ENCODE assay signal across 11 cellular contexts in the genomic region with DNA sequence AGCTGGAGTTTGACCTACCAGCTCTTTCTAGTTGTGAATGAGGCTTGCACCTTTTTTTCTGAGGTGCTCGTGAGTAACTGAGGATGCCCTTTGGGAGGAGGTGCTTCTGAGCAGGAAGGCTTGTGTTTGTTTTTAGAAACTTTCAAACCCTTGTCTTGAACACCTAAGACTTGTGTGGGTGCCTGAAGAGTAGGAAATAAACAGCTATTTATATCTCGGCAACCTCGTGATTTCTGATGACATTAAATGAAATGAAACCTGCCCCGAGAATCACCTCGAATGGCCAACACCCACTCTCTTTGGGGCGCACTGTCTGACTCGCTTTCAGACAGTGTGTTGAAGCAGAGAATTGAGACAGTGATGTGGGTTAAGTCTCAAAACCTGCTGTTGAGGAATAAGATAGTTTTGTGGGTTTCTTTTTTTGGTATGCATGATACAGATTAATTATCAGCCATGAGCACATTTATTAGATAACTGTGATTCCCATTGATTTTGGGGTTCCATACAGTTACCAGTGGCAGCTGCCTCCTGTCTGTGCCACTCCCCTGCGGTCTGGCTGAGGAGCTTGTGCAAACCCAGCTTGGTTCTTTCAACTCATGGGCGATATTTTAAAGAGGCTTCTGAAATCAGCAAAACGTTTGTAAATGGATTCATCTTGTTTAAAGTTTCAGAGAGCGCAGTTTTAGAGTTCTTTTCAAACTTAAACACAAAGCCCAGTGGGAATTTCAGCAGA. TPM values are rescaled to one million over a fixed set of nuclear protein-coding genes. Genes with fewer than 3 reads are reported as not detected.
DNase-seq lines count a peak whose midpoint lies in the region; ATAC-seq, FAIRE-seq and TF ChIP-seq lines count a peak whose summit lies in the region.
"Had no signal": no experiment of that assay in that cellular context is flagged by ENCODE, and none has a peak within 500 bp of the region (broad histone marks: within the 10 kb centered on the region; RNA-seq: fewer than 3 reads in every experiment).

No MANE protein-coding gene starts in this region.

- TF ChIP-seq CTCF in SU-DHL-6 (IDR thresholded peaks at IDR 0.05; ENCODE audit: insufficient read depth, low read length, poor library complexity, severe bottlenecking) (no peak), mucosa of descending colon (IDR thresholded peaks at IDR 0.05) (no peak), colonic mucosa (IDR thresholded peaks at IDR 0.05) (no peak), mammary epithelial cell (conservative IDR thresholded peaks at IDR 0.05 in 1 of 2, IDR thresholded peaks at IDR 0.05 in 1 of 2; ENCODE audit: extremely low read depth in 1 of 2, insufficient read depth in 1 of 2, low read depth in 1 of 2, low read length in 2 of 2) (no peak), PC-9 (conservative IDR thresholded peaks at IDR 0.05) (no peak)

- H4K20me1 ChIP-seq in SU-DHL-6 (ENCODE audit: low read depth, low read length) (no peaks in the 10 kb centered on the region), mammary epithelial cell (ENCODE audit: insufficient read depth, low read length) (no peaks in the 10 kb centered on the region), PC-9 (ENCODE audit: insufficient read depth) (no peaks in the 10 kb centered on the region)

- H3F3A ChIP-seq in SU-DHL-6 (ENCODE audit: insufficient read depth) (no peaks in the 10 kb centered on the region), PC-9 (ENCODE audit: insufficient read depth, low read depth) (no peaks in the 10 kb centered on the region)

- H3K4me1 ChIP-seq in mucosa of descending colon (ENCODE audit: low read depth): peaks cover 2% of the 10 kb centered on the region
- H3K4me1 ChIP-seq in colonic mucosa: no peaks in the 10 kb centered on the region
- H3K4me1 ChIP-seq in mammary epithelial cell (ENCODE audit: insufficient read depth, low read length): no peaks in the 10 kb centered on the region
- H3K4me1 ChIP-seq in PC-9 (replicated peaks; ENCODE audit: insufficient read depth): no peaks in the 10 kb centered on the region
- H3K4me1 ChIP-seq: gastrocnemius medialis had no signal

- H3K27ac ChIP-seq in SU-DHL-6 (ENCODE audit: low read depth, low read length): no peak overlapping the region
- no peak overlapping the region for H3K27ac ChIP-seq in colonic mucosa
- H3K27ac ChIP-seq in mammary epithelial cell (ENCODE audit: insufficient read depth, low read depth, low read length): no peak overlapping the region
- no peak overlapping the region for H3K27ac ChIP-seq in PC-9
- H3K27ac ChIP-seq: gastrocnemius medialis had no signal

- FAIRE-seq in GM18507 (lab: Jason Lieb, UNC): peak; percentile 91
- FAIRE-seq: bronchial epithelial cell had no signal

- H3K36me3 ChIP-seq in SU-DHL-6 (ENCODE audit: low read length): peaks cover 12% of the 10 kb centered on the region
- H3K36me3 ChIP-seq in mucosa of descending colon (ENCODE audit: low read depth): no peaks in the 10 kb centered on the region
- H3K36me3 ChIP-seq in colonic mucosa: no peaks in the 10 kb centered on the region
- H3K36me3 ChIP-seq in mammary epithelial cell (ENCODE audit: insufficient read depth, low read length): no peaks in the 10 kb centered on the region
- H3K36me3 ChIP-seq in PC-9 (ENCODE audit: low read depth): no peaks in the 10 kb centered on the region
- H3K36me3 ChIP-seq: gastrocnemius medialis had no signal

- DNase-seq in GM18507 (ENCODE audit: extremely low spot score, insufficient read length, low read depth) (no peak), mucosa of descending colon (no peak), colonic mucosa (no peak), mammary epithelial cell (no peak), left lobe of liver (ENCODE audit: low spot score) (no peak), PC-9 (no peak)
- DNase-seq: gastrocnemius medialis, NCI-H2029 treated with DMSO at 0.1 percent for 48 hours had no signal

- CTCF ChIA-PET in mammary epithelial cell (lab: Charles Lee; ENCODE audit: low non-redundant PET) (no interaction called here), PC-9 (lab: Charles Lee) (no interaction called here)

- in situ Hi-C loops in mammary epithelial cell (cut with MboI; ENCODE audit: low sequenced_read_pairs in 2 of 2): no loop called here

- H3K9ac ChIP-seq in SU-DHL-6 (ENCODE audit: low read length) (no peak overlapping the region), colonic mucosa (ENCODE audit: low read depth in 2 of 2, low read length in 2 of 2) (no peak overlapping the region), mammary epithelial cell (ENCODE audit: insufficient read depth, low read length) (no peak overlapping the region)

- H3K4me2 ChIP-seq in SU-DHL-6 (ENCODE audit: low read depth, low read length, poor library complexity, severe bottlenecking) (peak overlapping the region; percentile 5), mammary epithelial cell (ENCODE audit: insufficient read depth, low read depth, low read length) (no peak overlapping the region), PC-9 (no peak overlapping the region)

- intact Hi-C loops in mucosa of descending colon (cut with DNase I, micrococcal nuclease): no loop called here
- intact Hi-C loops in colonic mucosa (cut with DNase I): no loop called here
- intact Hi-C loops in mammary epithelial cell (cut with micrococcal nuclease): no loop called here
- intact Hi-C loops in PC-9 (cut with micrococcal nuclease; ENCODE audit: unreplicated experiment): no loop called here

- dilution Hi-C loops in mammary epithelial cell (cut with HindIII; ENCODE audit: low sequenced_read_pairs): no loop called here

- H3K79me2 ChIP-seq in SU-DHL-6 (ENCODE audit: insufficient read depth, low read length) (no peaks in the 10 kb centered on the region), mammary epithelial cell (ENCODE audit: insufficient read depth, low read length) (no peaks in the 10 kb centered on the region), PC-9 (ENCODE audit: low read depth) (no peaks in the 10 kb centered on the region)

- ATAC-seq in GM21723 (IDR thresholded peaks at IDR 0.05; ENCODE audit: unreplicated experiment) (peak; percentile 61), mucosa of descending colon (peak; percentile 49), left lobe of liver (no peak)
- ATAC-seq: gastrocnemius medialis had no signal

- H3K9me3 ChIP-seq in SU-DHL-6 (ENCODE audit: insufficient read depth, low read length) (no peaks in the 10 kb centered on the region), mucosa of descending colon (no peaks in the 10 kb centered on the region), colonic mucosa (no peaks in the 10 kb centered on the region), mammary epithelial cell (replicated peaks; ENCODE audit: insufficient read depth, low read length) (peaks cover 18% of the 10 kb centered on the region), PC-9 (ENCODE audit: insufficient read depth, low read depth) (no peaks in the 10 kb centered on the region)
- H3K9me3 ChIP-seq: gastrocnemius medialis had no signal

- POLR2A ChIA-PET in PC-9 (lab: Charles Lee; ENCODE audit: unreplicated experiment): no interaction called here

- no peak overlapping the region for H3K4me3 ChIP-seq in SU-DHL-6 (ENCODE audit: insufficient read depth, low read length, poor library complexity, severe bottlenecking)
- H3K4me3 ChIP-seq in mucosa of descending colon: no peak overlapping the region
- no peak overlapping the region for H3K4me3 ChIP-seq in colonic mucosa
- no peak overlapping the region for H3K4me3 ChIP-seq in mammary epithelial cell (replicated peaks in 1 of 3; ENCODE audit: insufficient read depth in 1 of 3, low read depth in 2 of 3, low read length in 3 of 3)
- no peak overlapping the region for H3K4me3 ChIP-seq in PC-9
- H3K4me3 ChIP-seq: gastrocnemius medialis had no signal

- no peaks in the 10 kb centered on the region for H3K27me3 ChIP-seq in SU-DHL-6 (ENCODE audit: low read length)
- H3K27me3 ChIP-seq in colonic mucosa: peaks cover 3% of the 10 kb centered on the region
- H3K27me3 ChIP-seq in mammary epithelial cell (ENCODE audit: insufficient read depth, low read length): peaks cover 3% of the 10 kb centered on the region
- H3K27me3 ChIP-seq in PC-9 (ENCODE audit: insufficient read depth, low read depth): peaks cover 86% of the 10 kb centered on the region

- BruUV-seq in mammary epithelial cell (replicated peaks; lab: Mats Ljungman, UMichigan) (no TSS peak), PC-9 (replicated peaks; lab: Mats Ljungman, UMichigan) (no TSS peak)

- 64% methylated on average over 11 of the region's 11 CpGs for WGBS in mammary epithelial cell (ENCODE audit: low coverage, missing lambda C conversion rate)

- no peak overlapping the region for H2AFZ ChIP-seq in SU-DHL-6 (ENCODE audit: low read depth, low read length, severe bottlenecking)
- no peak overlapping the region for H2AFZ ChIP-seq in mammary epithelial cell (ENCODE audit: low read depth, low read length)
- H2AFZ ChIP-seq in PC-9: no peak overlapping the region

- H3K9me2 ChIP-seq in SU-DHL-6 (replicated peaks; ENCODE audit: insufficient read depth, low read length) (no peaks in the 10 kb centered on the region), PC-9 (ENCODE audit: insufficient read depth) (no peaks in the 10 kb centered on the region)

RNA-seq across cellular contexts. Expression of a gene that starts 8.4 kb away (rescaled TPM):
- total RNA-seq in mucosa of descending colon (10 to 100 TPM in 1 of 3 donors, 1 to 10 TPM in 2; 2.8 to 10.5 (median 4.5) TPM), colonic mucosa (1 to 10 TPM; 4.7 to 8.8 TPM), mammary epithelial cell (not detected), left lobe of liver (1.7 TPM), PC-9 (2021) (not detected in 2 replicates)
- 0.01 TPM for polyA plus RNA-seq in mammary epithelial cell
- not detected for polyA minus RNA-seq in mammary epithelial cell
- total RNA-seq: bronchial epithelial cell had no signal
